ENCODE assay signal across 25 cellular contexts in the genomic region with DNA sequence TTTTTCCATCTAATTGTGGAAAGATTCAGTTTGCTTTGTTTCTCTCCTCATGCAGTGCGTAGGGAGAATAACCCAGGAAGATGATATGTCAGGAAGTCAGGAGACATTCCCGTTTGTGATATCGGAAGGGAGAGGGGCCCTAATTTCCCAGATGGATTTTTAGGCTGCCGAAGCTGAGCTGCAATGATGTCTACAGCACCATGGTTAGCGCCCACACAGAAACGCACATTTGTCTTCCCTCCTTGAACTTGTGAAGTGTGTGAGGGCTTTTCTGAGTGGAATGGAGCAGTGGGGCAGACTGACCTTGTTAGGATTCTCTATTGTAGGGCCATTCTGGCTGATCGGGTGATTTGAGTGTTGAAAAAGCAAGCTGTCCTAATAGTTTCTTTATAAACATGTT.
DNase-seq lines count a peak whose midpoint lies in the region; ATAC-seq and TF ChIP-seq lines count a peak whose summit lies in the region.
"Had no signal": no experiment of that assay in that cellular context is flagged by ENCODE, and none has a peak within 500 bp of the region (broad histone marks: within the 10 kb centered on the region; RNA-seq: fewer than 3 reads in every experiment).

No MANE protein-coding gene starts in this region.

- H3K9me3 ChIP-seq in BLaER1 treated with 17β-estradiol and CSF1 and Interleukin-3, amounts not matched to agents 10 nM and 100 nM (replicated peaks in 1 of 11) = peaks cover 25 to 66% (median 52%) of the 10 kb centered on the region in 11 experiments; a peak in 21 of 22 replicates
- peaks cover 11% of the 10 kb centered on the region; the same call in 1 of the 2 replicates for H3K9me3 ChIP-seq in OCI-LY7 (ENCODE audit: low read length)
- H3K9me3 ChIP-seq: ascending aorta, sigmoid colon, uterus had no signal

- no peaks in the 10 kb centered on the region for H3K36me3 ChIP-seq in BLaER1 treated with 17β-estradiol and CSF1 and Interleukin-3, amounts not matched to agents 10 nM and 100 nM
- no peaks in the 10 kb centered on the region; the same call in 1 of the 2 replicates for H3K36me3 ChIP-seq in OCI-LY7 (ENCODE audit: insufficient read depth, low read length)
- H3K36me3 ChIP-seq: ascending aorta, sigmoid colon, uterus had no signal

- no TSS peak for BruUV-seq in OCI-LY7 (replicated peaks; lab: Mats Ljungman, UMichigan)

- no peaks in the 10 kb centered on the region for H4K20me1 ChIP-seq in BLaER1 treated with 17β-estradiol and CSF1 and Interleukin-3, amounts not matched to agents 10 nM and 100 nM
- H4K20me1 ChIP-seq in OCI-LY7 (ENCODE audit: insufficient read depth, low read length) = no peaks in the 10 kb centered on the region

- intact Hi-C loops in OCI-LY7 (cut with micrococcal nuclease; ENCODE audit: unreplicated experiment) (no loop called here), sciatic nerve (cut with DNase I) (no loop called here)

- no peaks in the 10 kb centered on the region for H3K79me2 ChIP-seq in OCI-LY7 (ENCODE audit: insufficient read depth, low read depth, low read length)
- H3K79me2 ChIP-seq: parathyroid adenoma had no signal

- H3K27ac ChIP-seq in BLaER1 treated with 17β-estradiol and CSF1 and Interleukin-3, amounts not matched to agents 10 nM and 100 nM = peak overlapping the region in 8 of 11 experiments; percentile 24 to 87 (median 68); a peak in 14 of 22 replicates
- H3K27ac ChIP-seq in OCI-LY7 (ENCODE audit: low read depth, low read length, poor library complexity, severe bottlenecking) = no peak overlapping the region
- H3K27ac ChIP-seq: ascending aorta, parathyroid adenoma, sigmoid colon, uterus had no signal

- DNase-seq in OCI-LY7 (ENCODE audit: low spot score) (no peak), fibroblast of gingiva (ENCODE audit: low read depth) (peak; percentile 6), sciatic nerve (ENCODE audit: low spot score) (no peak), NCI-H748 (lab: John Stamatoyannopoulos, UW; ENCODE audit: unreplicated experiment) (no peak), UCSD-AML1 (lab: John Stamatoyannopoulos, UW; ENCODE audit: unreplicated experiment) (no peak), HuH-7.5 (ENCODE audit: low spot score) (no peak)
- DNase-seq: activated naive CD4-positive, alpha-beta T cell treated with anti-CD3 and anti-CD28 coated beads, Interleukin-2, amount 50 U/mL, for 16 hours; CD8-positive, alpha-beta memory T cell; DMS53; effector memory CD4-positive, alpha-beta T cell; GF-D8; HFFc6; Karpas-422; MV-4-11; natural killer cell; NCI-H187 treated with DMSO at 0.1 percent for 48 hours; NCI-H748 treated with DMSO at 0.1 percent for 48 hours; sigmoid colon; SW 1271; uterus had no signal

- H3K4me1 ChIP-seq in BLaER1 treated with 17β-estradiol and CSF1 and Interleukin-3, amounts not matched to agents 10 nM and 100 nM = peaks cover 9 to 70% (median 56%) of the 10 kb centered on the region in 10 experiments
- peaks cover 39% of the 10 kb centered on the region for H3K4me1 ChIP-seq in OCI-LY7 (ENCODE audit: insufficient read depth, low read length, poor library complexity, severe bottlenecking)
- H3K4me1 ChIP-seq: ascending aorta, parathyroid adenoma, sigmoid colon, uterus had no signal

- peak overlapping the region; percentile 7 to 76 (median 70); a peak in 18 of 22 replicates for H3K4me2 ChIP-seq in BLaER1 treated with 17β-estradiol and CSF1 and Interleukin-3, amounts not matched to agents 10 nM and 100 nM
- no peak overlapping the region for H3K4me2 ChIP-seq in OCI-LY7 (ENCODE audit: low read length)

- POLR2A ChIA-PET in OCI-LY7 (lab: Charles Lee) = interaction anchor here (9.0 kb wide), 1 partner anchor 15 kb away, joined by 69 read pairs; no protein-coding TSS in a partner anchor

- peak overlapping the region in 1 of 10 experiments; percentile 3; a peak in 1 of 20 replicates for H3K4me3 ChIP-seq in BLaER1 treated with 17β-estradiol and CSF1 and Interleukin-3, amounts not matched to agents 10 nM and 100 nM
- no peak overlapping the region for H3K4me3 ChIP-seq in OCI-LY7 (ENCODE audit: low read depth, low read length, poor library complexity, severe bottlenecking)
- H3K4me3 ChIP-seq: ascending aorta, sigmoid colon, uterus had no signal

- peak overlapping the region; percentile 13; the same call in 1 of the 2 replicates for H2AFZ ChIP-seq in OCI-LY7 (ENCODE audit: low read length)
- H2AFZ ChIP-seq: parathyroid adenoma had no signal

- no peaks in the 10 kb centered on the region for H3K9me2 ChIP-seq in OCI-LY7 (ENCODE audit: insufficient read depth, low read length)

- CTCF ChIA-PET in OCI-LY7 (lab: Charles Lee; ENCODE audit: unreplicated experiment) = no interaction called here

- no peaks in the 10 kb centered on the region for H3K27me3 ChIP-seq in BLaER1 treated with 17β-estradiol and CSF1 and Interleukin-3, amounts not matched to agents 10 nM and 100 nM
- H3K27me3 ChIP-seq: ascending aorta, sigmoid colon, uterus had no signal

- ATAC-seq in sciatic nerve (peak; percentile 18), HG03175 (IDR thresholded peaks at IDR 0.05; ENCODE audit: unreplicated experiment) (no peak)
- ATAC-seq: esophagus mucosa, natural killer cell had no signal

- no peak for TF ChIP-seq CTCF in OCI-LY7 (conservative IDR thresholded peaks at IDR 0.05; ENCODE audit: low read length)

- H3K9ac ChIP-seq in BLaER1 treated with 17β-estradiol and CSF1 and Interleukin-3, amounts not matched to agents 10 nM and 100 nM = peak overlapping the region in 4 of 11 experiments; percentile 39 to 72 (median 64); a peak in 7 of 22 replicates
- H3K9ac ChIP-seq: parathyroid adenoma had no signal
